In genomic region chr2:36458106-36458505, GRCh38 we compare ENCODE assay signal across 33 cellular contexts.
DNase-seq lines count a peak whose midpoint lies in the region; ATAC-seq and TF ChIP-seq lines count a peak whose summit lies in the region.
"Had no signal": no experiment of that assay in that cellular context is flagged by ENCODE, and none has a peak within 500 bp of the region (broad histone marks: within the 10 kb centered on the region; RNA-seq: fewer than 3 reads in every experiment).

No MANE protein-coding gene starts in this region.

- no peaks in the 10 kb centered on the region for H3K4me1 Mint-ChIP-seq in T-helper 2 cell treated with Interferon-gamma antibody and Interleukin-4, amounts not matched to agents 5 μg/mL and 100 μg/mL, for 36 hours (ENCODE audit: low read depth)
- H3K4me1 Mint-ChIP-seq: activated CD4-positive, alpha-beta T cell treated with anti-CD3 and anti-CD28 coated beads, Interleukin-2, amount 10 ng/mL, durations not matched to agents 7 days and 5 days; activated CD8-positive, alpha-beta memory T cell treated with anti-CD3 and anti-CD28 coated beads, Interleukin-2, amount 10 ng/mL, durations not matched to agents 7 days and 5 days; natural killer cell; stimulated activated naive CD8-positive, alpha-beta T cell treated with anti-CD3 and anti-CD28 coated beads, Interleukin-15, amount 100 ng/mL, for 72 hours had no signal

- no peak for TF ChIP-seq POLR2A in esophagus muscularis mucosa (IDR thresholded peaks at IDR 0.05; ENCODE audit: low read depth)

- H3K4me2 ChIP-seq in osteoblast (ENCODE audit: insufficient read depth, low read length), result no peak overlapping the region
- H3K4me2 ChIP-seq: hepatocyte, PC-9 had no signal

- H3K4me3 ChIP-seq in Panc1 (ENCODE audit: low read depth in 2 of 2, low read length in 2 of 2) (no peak overlapping the region), esophagus muscularis mucosa (no peak overlapping the region), osteoblast (ENCODE audit: insufficient read depth, low read length) (no peak overlapping the region)
- H3K4me3 ChIP-seq: adrenal gland, HAP-1, hepatocyte, K562, PC-9, upper lobe of right lung had no signal

- H3K9me3 Mint-ChIP-seq in T-helper 2 cell treated with Interferon-gamma antibody and Interleukin-4, amounts not matched to agents 5 μg/mL and 100 μg/mL, for 36 hours, result no peaks in the 10 kb centered on the region
- H3K9me3 Mint-ChIP-seq: activated CD4-positive, alpha-beta T cell treated with anti-CD3 and anti-CD28 coated beads, Interleukin-2, amount 10 ng/mL, durations not matched to agents 7 days and 5 days; activated naive CD4-positive, alpha-beta T cell treated with anti-CD3 and anti-CD28 coated beads for 36 hours; CD4-positive, alpha-beta T cell; natural killer cell; stimulated activated naive CD8-positive, alpha-beta T cell treated with anti-CD3 and anti-CD28 coated beads, Interleukin-15, amount 100 ng/mL, for 72 hours had no signal

- H3K4me1 ChIP-seq in Panc1 (ENCODE audit: control insufficient read depth, insufficient read depth, low read length) (peaks cover 98% of the 10 kb centered on the region), esophagus muscularis mucosa (peaks cover 70 to 95% (median 89%) of the 10 kb centered on the region in 4 donors), osteoblast (ENCODE audit: insufficient read depth, low read length) (peaks cover 97% of the 10 kb centered on the region)

- H3K27me3 ChIP-seq in Panc1 (ENCODE audit: control insufficient read depth, insufficient read depth, low read length) (no peaks in the 10 kb centered on the region), esophagus muscularis mucosa (no peaks in the 10 kb centered on the region), osteoblast (ENCODE audit: insufficient read depth, low read length) (no peaks in the 10 kb centered on the region)
- H3K27me3 ChIP-seq: adrenal gland, hepatocyte, upper lobe of right lung had no signal

- intact Hi-C loops in Panc1 (cut with micrococcal nuclease; ENCODE audit: unreplicated experiment) (loop anchor here (10.0 kb wide), 1 partner anchor 103 kb away; the partner anchor contains the start of gene CRIM1), esophagus muscularis mucosa (cut with DNase I) (loop anchor here (10.0 kb wide), 1 partner anchor 103 kb away; the partner anchor contains the start of gene CRIM1)

- H3K27ac ChIP-seq in Panc1 (ENCODE audit: low read length) (peak overlapping the region; percentile 86), esophagus muscularis mucosa (replicated peaks in 1 of 4) (peak overlapping the region in 3 of 4 donors; percentile 35 to 70 (median 66)), osteoblast (ENCODE audit: low read depth, low read length) (peak overlapping the region; percentile 64)
- H3K27ac ChIP-seq: adrenal gland, hepatocyte, PC-9 had no signal

- TF ChIP-seq CTCF in Panc1 (IDR thresholded peaks at IDR 0.05) (no peak), esophagus muscularis mucosa (IDR thresholded peaks at IDR 0.05) (no peak), osteoblast (IDR thresholded peaks at IDR 0.05; ENCODE audit: extremely low read depth, low read depth, low read length) (no peak)

- H3K36me3 Mint-ChIP-seq in T-helper 2 cell treated with Interferon-gamma antibody and Interleukin-4, amounts not matched to agents 5 μg/mL and 100 μg/mL, for 36 hours (ENCODE audit: low read depth), result no peaks in the 10 kb centered on the region
- H3K36me3 Mint-ChIP-seq: activated CD8-positive, alpha-beta memory T cell treated with anti-CD3 and anti-CD28 coated beads, Interleukin-2, amount 10 ng/mL, durations not matched to agents 7 days and 5 days; natural killer cell had no signal

- no peak for ATAC-seq in Panc1
- ATAC-seq: activated CD8-positive, alpha-beta memory T cell treated with anti-CD3 and anti-CD28 coated beads, Interleukin-2, amount 10 ng/mL, durations not matched to agents 7 days and 5 days; esophagus mucosa; K562; natural killer cell; stimulated activated naive CD8-positive, alpha-beta T cell treated with anti-CD3 and anti-CD28 coated beads, Interleukin-15, amount 100 ng/mL, for 72 hours; upper lobe of right lung had no signal

- WGBS in esophagus muscularis mucosa, result 95% methylated on average over 5 of the region's 5 CpGs

- CTCF ChIA-PET in Panc1 (lab: Charles Lee), result no interaction called here

- no peak overlapping the region for H2AFZ ChIP-seq in osteoblast (ENCODE audit: low read length)
- H2AFZ ChIP-seq: hepatocyte, PC-9 had no signal

- peaks cover 90% of the 10 kb centered on the region for H3K79me2 ChIP-seq in osteoblast (ENCODE audit: insufficient read depth, low read length)
- H3K79me2 ChIP-seq: hepatocyte had no signal

- H3K4me3 Mint-ChIP-seq in T-helper 2 cell treated with Interferon-gamma antibody and Interleukin-4, amounts not matched to agents 5 μg/mL and 100 μg/mL, for 36 hours, result no peak overlapping the region
- H3K4me3 Mint-ChIP-seq: activated CD4-positive, alpha-beta T cell treated with anti-CD3 and anti-CD28 coated beads, Interleukin-2, amount 10 ng/mL, durations not matched to agents 7 days and 5 days; activated CD8-positive, alpha-beta memory T cell treated with anti-CD3 and anti-CD28 coated beads, Interleukin-2, amount 10 ng/mL, durations not matched to agents 7 days and 5 days; activated naive CD4-positive, alpha-beta T cell treated with anti-CD3 and anti-CD28 coated beads for 36 hours; CD4-positive, alpha-beta T cell; natural killer cell; stimulated activated naive CD8-positive, alpha-beta T cell treated with anti-CD3 and anti-CD28 coated beads, Interleukin-15, amount 100 ng/mL, for 72 hours had no signal

- peaks cover 14% of the 10 kb centered on the region for H4K20me1 ChIP-seq in osteoblast (ENCODE audit: insufficient read depth, low read length)

- DNase-seq in Panc1 (ENCODE audit: low read depth, low spot score) (no peak), esophagus muscularis mucosa (ENCODE audit: extremely low spot score) (peak; percentile 29), osteoblast (ENCODE audit: insufficient read length, low spot score, missing footprints) (no peak), amygdala (lab: John Stamatoyannopoulos, UW) (no peak), HPDE6-E6E7 (ENCODE audit: extremely low spot score) (no peak)
- no peak for DNase-seq in T-helper 2 cell treated with Interferon-gamma antibody and Interleukin-4, amounts not matched to agents 5 μg/mL and 100 μg/mL, for 36 hours (ENCODE audit: low spot score)
- DNase-seq in activated naive CD4-positive, alpha-beta T cell (lab: John Stamatoyannopoulos, UW), result no peak
- DNase-seq: activated CD4-positive, alpha-beta T cell treated with anti-CD3 and anti-CD28 coated beads, Interleukin-2, amount 10 ng/mL, durations not matched to agents 7 days and 5 days; activated CD8-positive, alpha-beta memory T cell treated with anti-CD3 and anti-CD28 coated beads, Interleukin-2, amount 10 ng/mL, durations not matched to agents 7 days and 5 days; activated naive CD4-positive, alpha-beta T cell treated with anti-CD3 and anti-CD28 coated beads for 36 hours; activated T-cell treated with anti-CD3 and anti-CD28 coated beads, Interleukin-2, amount 50 U/mL, for 48 hours; adrenal gland; AML-193; CD4-positive, alpha-beta T cell; effector CD8-positive, alpha-beta T cell; natural killer cell; NCI-H1105 treated with DMSO at 0.1 percent for 48 hours; NCI-H2029; NCI-H526; NK-92 treated with Interleukin-12 subunit alpha and Interleukin-12 subunit beta, amount 100 ng/mL, for 24 hours; PC-9; SHP77 treated with DMSO at 0.1 percent for 48 hours; small intestine; stimulated activated CD4-positive, alpha-beta T cell treated with anti-CD3 and anti-CD28 coated beads, Interleukin-1b, Interleukin-23, amount 100 ng/mL, for 48 hours; stimulated activated CD8-positive, alpha-beta memory T cell treated with anti-CD3 and anti-CD28 coated beads, Interleukin-4, amount 100 ng/mL, for 48 hours; stimulated activated naive CD8-positive, alpha-beta T cell treated with anti-CD3 and anti-CD28 coated beads, Interleukin-15, amount 100 ng/mL, for 72 hours; SW 1271; T1000; upper lobe of right lung had no signal

- H3K9me3 ChIP-seq in Panc1 (ENCODE audit: control insufficient read depth, insufficient read depth, low read depth, low read length), result no peaks in the 10 kb centered on the region
- H3K9me3 ChIP-seq in esophagus muscularis mucosa, result no peaks in the 10 kb centered on the region
- no peaks in the 10 kb centered on the region for H3K9me3 ChIP-seq in osteoblast (ENCODE audit: low read depth, low read length)
- H3K9me3 ChIP-seq: adrenal gland, HAP-1, upper lobe of right lung had no signal

- TF ChIP-seq EP300 in esophagus muscularis mucosa (IDR thresholded peaks at IDR 0.05), result no peak

- H3K27ac Mint-ChIP-seq in T-helper 2 cell treated with Interferon-gamma antibody and Interleukin-4, amounts not matched to agents 5 μg/mL and 100 μg/mL, for 36 hours, result no peak overlapping the region
- H3K27ac Mint-ChIP-seq: activated CD4-positive, alpha-beta T cell treated with anti-CD3 and anti-CD28 coated beads, Interleukin-2, amount 10 ng/mL, durations not matched to agents 7 days and 5 days; activated CD8-positive, alpha-beta memory T cell treated with anti-CD3 and anti-CD28 coated beads, Interleukin-2, amount 10 ng/mL, durations not matched to agents 7 days and 5 days; activated naive CD4-positive, alpha-beta T cell treated with anti-CD3 and anti-CD28 coated beads for 36 hours; CD4-positive, alpha-beta T cell; natural killer cell; stimulated activated naive CD8-positive, alpha-beta T cell treated with anti-CD3 and anti-CD28 coated beads, Interleukin-15, amount 100 ng/mL, for 72 hours had no signal

- no TSS peak for BruUV-seq in Panc1 (replicated peaks; lab: Mats Ljungman, UMichigan)

- POLR2A ChIA-PET in Panc1 (lab: Charles Lee), result no interaction called here

- in situ Hi-C loops in Panc1 (cut with HindIII; ENCODE audit: low pct_unique_long_range_greater_than_20kb, low sequenced_read_pairs), result no loop called here

- peaks cover 26% of the 10 kb centered on the region for H3K36me3 ChIP-seq in Panc1 (ENCODE audit: control insufficient read depth, insufficient read depth, low read length)
- H3K36me3 ChIP-seq in esophagus muscularis mucosa, result peaks cover 0 to 11% (median 5%) of the 10 kb centered on the region in 4 donors
- peaks cover 91% of the 10 kb centered on the region for H3K36me3 ChIP-seq in osteoblast (ENCODE audit: insufficient read depth, low read length)
- H3K36me3 ChIP-seq: adrenal gland, HAP-1 had no signal

- no peaks in the 10 kb centered on the region for H3K27me3 Mint-ChIP-seq in T-helper 2 cell treated with Interferon-gamma antibody and Interleukin-4, amounts not matched to agents 5 μg/mL and 100 μg/mL, for 36 hours (ENCODE audit: low read depth)
- H3K27me3 Mint-ChIP-seq: activated CD4-positive, alpha-beta T cell treated with anti-CD3 and anti-CD28 coated beads, Interleukin-2, amount 10 ng/mL, durations not matched to agents 7 days and 5 days; activated CD8-positive, alpha-beta memory T cell treated with anti-CD3 and anti-CD28 coated beads, Interleukin-2, amount 10 ng/mL, durations not matched to agents 7 days and 5 days; CD4-positive, alpha-beta T cell; stimulated activated naive CD8-positive, alpha-beta T cell treated with anti-CD3 and anti-CD28 coated beads, Interleukin-15, amount 100 ng/mL, for 72 hours had no signal
